In genomic region chr2:15170068-15170775, GRCh38 we compare ENCODE assay signal across 2 cellular contexts.
TF ChIP-seq lines count a peak whose summit lies in the region.

No MANE protein-coding gene starts in this region.

TF ChIP-seq in IMR-90, 13 proteins besides CTCF, POLR2A, EP300 and RAD21:
- TF ChIP-seq, protein P1, sequence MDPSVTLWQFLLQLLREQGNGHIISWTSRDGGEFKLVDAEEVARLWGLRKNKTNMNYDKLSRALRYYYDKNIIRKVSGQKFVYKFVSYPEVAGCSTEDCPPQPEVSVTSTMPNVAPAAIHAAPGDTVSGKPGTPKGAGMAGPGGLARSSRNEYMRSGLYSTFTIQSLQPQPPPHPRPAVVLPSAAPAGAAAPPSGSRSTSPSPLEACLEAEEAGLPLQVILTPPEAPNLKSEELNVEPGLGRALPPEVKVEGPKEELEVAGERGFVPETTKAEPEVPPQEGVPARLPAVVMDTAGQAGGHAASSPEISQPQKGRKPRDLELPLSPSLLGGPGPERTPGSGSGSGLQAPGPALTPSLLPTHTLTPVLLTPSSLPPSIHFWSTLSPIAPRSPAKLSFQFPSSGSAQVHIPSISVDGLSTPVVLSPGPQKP (IDR thresholded peaks at IDR 0.05; ENCODE audit: borderline replicate concordance, low read depth, low read length) = no peak
- no peak for TF ChIP-seq RFX5 (IDR thresholded peaks at IDR 0.05; ENCODE audit: low read depth, low read length)
- TF ChIP-seq, protein P2, sequence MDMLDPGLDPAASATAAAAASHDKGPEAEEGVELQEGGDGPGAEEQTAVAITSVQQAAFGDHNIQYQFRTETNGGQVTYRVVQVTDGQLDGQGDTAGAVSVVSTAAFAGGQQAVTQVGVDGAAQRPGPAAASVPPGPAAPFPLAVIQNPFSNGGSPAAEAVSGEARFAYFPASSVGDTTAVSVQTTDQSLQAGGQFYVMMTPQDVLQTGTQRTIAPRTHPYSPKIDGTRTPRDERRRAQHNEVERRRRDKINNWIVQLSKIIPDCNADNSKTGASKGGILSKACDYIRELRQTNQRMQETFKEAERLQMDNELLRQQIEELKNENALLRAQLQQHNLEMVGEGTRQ (IDR thresholded peaks at IDR 0.05; ENCODE audit: low read depth, low read length) = no peak
- TF ChIP-seq MAZ (IDR thresholded peaks at IDR 0.05; ENCODE audit: borderline replicate concordance, low read depth, low read length) = no peak
- no peak for TF ChIP-seq SMC3 (IDR thresholded peaks at IDR 0.05; ENCODE audit: low read depth, low read length)
- no peak for TF ChIP-seq RCOR1 (IDR thresholded peaks at IDR 0.05; ENCODE audit: insufficient replicate concordance, low read length)
- no peak for TF ChIP-seq CHD1 (IDR thresholded peaks at IDR 0.05; ENCODE audit: low read depth, low read length)
- TF ChIP-seq MAFK (IDR thresholded peaks at IDR 0.05; ENCODE audit: low read depth, low read length) = no peak
- no peak for TF ChIP-seq FOS (IDR thresholded peaks at IDR 0.05; ENCODE audit: low read depth, low read length)
- TF ChIP-seq CEBPB (IDR thresholded peaks at IDR 0.05; ENCODE audit: low read depth, low read length) = no peak
- no peak for TF ChIP-seq MXI1 (IDR thresholded peaks at IDR 0.05; ENCODE audit: borderline replicate concordance, low read depth, low read length)
- no peak for TF ChIP-seq NFE2L2 (IDR thresholded peaks at IDR 0.05; ENCODE audit: low read depth, low read length)
- TF ChIP-seq BHLHE40 (IDR thresholded peaks at IDR 0.05; ENCODE audit: low read depth, low read length) = no peak

TF ChIP-seq in HepG2, 621 proteins besides CTCF, POLR2A, EP300 and RAD21 (continued from another document):
- TF ChIP-seq, protein P3, sequence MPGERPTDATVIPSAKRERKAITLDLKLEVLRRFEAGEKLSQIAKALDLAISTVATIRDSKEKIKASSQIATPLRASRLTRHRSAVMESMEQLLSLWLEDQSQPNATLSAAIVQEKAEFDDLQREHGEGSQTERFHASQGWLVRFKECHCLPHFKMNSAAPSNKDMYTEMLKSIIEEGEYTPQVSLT (CRISPR knock-in tag; IDR thresholded peaks at IDR 0.05; ENCODE audit: borderline replicate concordance, low read depth) = no peak
